In genomic region chr2:42929985-42930581, GRCh38 we compare ENCODE assay signal across 10 cellular contexts.
DNase-seq lines count a peak whose midpoint lies in the region; ATAC-seq and TF ChIP-seq lines count a peak whose summit lies in the region.
"Had no signal": no experiment of that assay in that cellular context is flagged by ENCODE, and none has a peak within 500 bp of the region (broad histone marks: within the 10 kb centered on the region; RNA-seq: fewer than 3 reads in every experiment).

No MANE protein-coding gene starts in this region.

- intact Hi-C loops in ovary (cut with DNase I), result loop anchor here (5.0 to 10.0 kb wide), 5 partner anchors 55 to 98 kb away; no protein-coding TSS in a partner anchor

- H3K36me3 ChIP-seq in CD8-positive, alpha-beta memory T cell (ENCODE audit: insufficient read depth, low read length), result no peaks in the 10 kb centered on the region
- H3K36me3 ChIP-seq in ovary, result no peaks in the 10 kb centered on the region

- no peak for TF ChIP-seq CTCF in ovary (IDR thresholded peaks at IDR 0.05)

- no peaks in the 10 kb centered on the region for H3K9me3 Mint-ChIP-seq in CD8-positive, alpha-beta memory T cell
- H3K9me3 Mint-ChIP-seq: activated naive CD4-positive, alpha-beta T cell treated with anti-CD3 and anti-CD28 coated beads, Interleukin-2, amount 50 U/mL, for 24 hours had no signal

- CTCF ChIA-PET in CD8-positive, alpha-beta memory T cell (lab: Charles Lee), result no interaction called here

- WGBS in ovary, 3 donors, result 3 to 4% (median 4%) methylated on average over 5 of the region's 5 CpGs

- no peak for DNase-seq in CD8-positive, alpha-beta memory T cell
- DNase-seq in SHP77 treated with DMSO at 0.1 percent for 48 hours (lab: John Stamatoyannopoulos, UW), result peak; percentile 16
- peak; percentile 85 for DNase-seq in fibroblast of peridontal ligament (ENCODE audit: extremely low read depth)
- peak in 3 of 5 donors; percentile 60 to 69 (median 61) for DNase-seq in ovary
- DNase-seq in activated T-cell treated with anti-CD3 and anti-CD28 coated beads, Interleukin-2, amount 50 U/mL, for 1 hour, result no peak
- DNase-seq: mammary epithelial cell had no signal

- H3K4me3 ChIP-seq in CD8-positive, alpha-beta memory T cell (ENCODE audit: low read length), result no peak overlapping the region
- no peak overlapping the region for H3K4me3 ChIP-seq in ovary

- peaks cover 0 to 3% of the 10 kb centered on the region in 2 donors for H3K27me3 Mint-ChIP-seq in CD8-positive, alpha-beta memory T cell
- H3K27me3 Mint-ChIP-seq: activated naive CD4-positive, alpha-beta T cell treated with anti-CD3 and anti-CD28 coated beads, Interleukin-2, amount 50 U/mL, for 24 hours had no signal

- POLR2A ChIA-PET in CD8-positive, alpha-beta memory T cell (lab: Charles Lee), result no interaction called here

- H3K36me3 Mint-ChIP-seq in CD8-positive, alpha-beta memory T cell, result no peaks in the 10 kb centered on the region
- H3K36me3 Mint-ChIP-seq: activated naive CD4-positive, alpha-beta T cell treated with anti-CD3 and anti-CD28 coated beads, Interleukin-2, amount 50 U/mL, for 24 hours had no signal

- H3K27ac ChIP-seq in CD8-positive, alpha-beta memory T cell (ENCODE audit: low read depth, low read length), result peak overlapping the region; percentile 25
- H3K27ac ChIP-seq in ovary, result peak overlapping the region; percentile 49 to 74

- no peak overlapping the region for H3K4me3 Mint-ChIP-seq in CD8-positive, alpha-beta memory T cell
- H3K4me3 Mint-ChIP-seq: activated naive CD4-positive, alpha-beta T cell treated with anti-CD3 and anti-CD28 coated beads, Interleukin-2, amount 50 U/mL, for 24 hours had no signal

- H3K4me1 ChIP-seq in CD8-positive, alpha-beta memory T cell (ENCODE audit: insufficient read depth, low read length), result no peaks in the 10 kb centered on the region
- H3K4me1 ChIP-seq in ovary (ENCODE audit: insufficient read depth), result peaks cover 55% of the 10 kb centered on the region

- H3K27me3 ChIP-seq in CD8-positive, alpha-beta memory T cell (ENCODE audit: insufficient read depth, low read length, poor library complexity, severe bottlenecking), result no peaks in the 10 kb centered on the region
- H3K27me3 ChIP-seq in ovary, result no peaks in the 10 kb centered on the region

- no peaks in the 10 kb centered on the region for H3K9me3 ChIP-seq in CD8-positive, alpha-beta memory T cell (ENCODE audit: low read length)
- no peaks in the 10 kb centered on the region for H3K9me3 ChIP-seq in ovary

- H3K27ac Mint-ChIP-seq in CD8-positive, alpha-beta memory T cell, result peak overlapping the region in 1 of 8 donors; percentile 80
- H3K27ac Mint-ChIP-seq: activated naive CD4-positive, alpha-beta T cell treated with anti-CD3 and anti-CD28 coated beads, Interleukin-2, amount 50 U/mL, for 24 hours had no signal

- TF ChIP-seq POLR2A in ovary (IDR thresholded peaks at IDR 0.05), result no peak

- no peak for TF ChIP-seq EP300 in ovary (IDR thresholded peaks at IDR 0.05)

- H3K4me1 Mint-ChIP-seq in CD8-positive, alpha-beta memory T cell, result no peaks in the 10 kb centered on the region
- H3K4me1 Mint-ChIP-seq: activated naive CD4-positive, alpha-beta T cell treated with anti-CD3 and anti-CD28 coated beads, Interleukin-2, amount 50 U/mL, for 24 hours had no signal

- ATAC-seq in HG03097 (IDR thresholded peaks at IDR 0.05; ENCODE audit: low FRiP score, unreplicated experiment) (no peak), GM19324 (IDR thresholded peaks at IDR 0.05; ENCODE audit: low FRiP score, unreplicated experiment) (no peak)
- ATAC-seq in activated CD4-positive, CD25-positive, alpha-beta regulatory T cell treated with anti-CD3 and anti-CD28 coated beads, Interleukin-2, amount 50 U/mL, for 24 hours, result no peak

Comparison
In these comparisons a context has a peak if more than half of its experiments do, and no peak if none do; other contexts are left out.
1. DNase-seq: peak in SHP77 treated with DMSO at 0.1 percent for 48 hours (single experiment), fibroblast of peridontal ligament (single experiment) and ovary (3 of 5); none in CD8-positive, alpha-beta memory T cell (0 of 5) and activated T-cell treated with anti-CD3 and anti-CD28 coated beads, Interleukin-2, amount 50 U/mL, for 1 hour (single experiment).